Comparison of ENCODE assay signal across 22 cellular contexts in the genomic region with DNA sequence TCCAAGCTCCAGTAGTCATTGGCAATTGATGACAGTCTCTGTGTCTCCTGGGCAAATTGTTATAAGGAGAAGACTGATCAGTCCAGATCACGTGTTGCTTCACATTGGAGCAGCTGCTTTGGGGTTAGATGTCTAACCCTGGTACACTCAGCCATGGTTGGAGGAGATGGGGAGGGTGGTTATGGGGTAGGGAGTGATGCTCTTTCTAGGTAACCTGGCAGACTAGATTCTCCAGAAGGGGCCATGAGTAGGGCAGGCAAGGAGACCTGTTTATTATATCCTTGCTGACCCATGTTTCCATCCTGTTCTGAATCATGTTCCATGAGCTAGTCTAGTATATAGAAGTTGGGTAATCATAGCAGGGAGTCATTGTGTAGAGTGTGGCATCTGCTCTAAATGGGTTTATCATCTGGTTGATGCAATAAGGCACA. TPM values are rescaled to one million over a fixed set of nuclear protein-coding genes. Genes with fewer than 3 reads are reported as not detected.
A peak's percentile ranks its signal among the peaks of the same experiment; 100 is the strongest.
DNase-seq lines count a peak whose midpoint lies in the region; ATAC-seq, FAIRE-seq and TF ChIP-seq lines count a peak whose summit lies in the region.
"Had no signal": no experiment of that assay in that cellular context is flagged by ENCODE, and none has a peak within 500 bp of the region (broad histone marks: within the 10 kb centered on the region; RNA-seq: fewer than 3 reads in every experiment).

No MANE protein-coding gene starts in this region.

- H3K36me3 Mint-ChIP-seq in stimulated activated naive CD8-positive, alpha-beta T cell treated with anti-CD3 and anti-CD28 coated beads, Interleukin-15, Interleukin-2, amounts not matched to agents 100 ng/mL and 50 ng/mL, for 24 hours (ENCODE audit: low read depth) = peaks cover 5% of the 10 kb centered on the region
- H3K36me3 Mint-ChIP-seq in osteocyte (ENCODE audit: unreplicated experiment) = no peaks in the 10 kb centered on the region

- no peak for ATAC-seq in K562
- ATAC-seq: HepG2, lower lobe of right lung, PC-3 had no signal

- H3K27ac ChIP-seq in K562 (ENCODE audit: extremely low read depth, low read depth, low read length) = no peak overlapping the region
- H3K27ac ChIP-seq: hepatocyte, lower lobe of right lung, SK-N-MC had no signal

- peaks cover 0 to 6% of the 10 kb centered on the region in 2 experiments; a peak in 2 of 5 replicates for H3K4me1 ChIP-seq in K562 (replicated peaks in 1 of 2; ENCODE audit: control insufficient read depth in 2 of 2, insufficient read depth in 2 of 2, low read length in 2 of 2)
- H3K4me1 ChIP-seq: lower lobe of right lung had no signal

- H3K27me3 Mint-ChIP-seq in stimulated activated naive CD8-positive, alpha-beta T cell treated with anti-CD3 and anti-CD28 coated beads, Interleukin-15, Interleukin-2, amounts not matched to agents 100 ng/mL and 50 ng/mL, for 24 hours = peaks cover 6% of the 10 kb centered on the region
- peaks cover 52% of the 10 kb centered on the region for H3K27me3 Mint-ChIP-seq in osteocyte (ENCODE audit: unreplicated experiment)
- H3K27me3 Mint-ChIP-seq: B cell had no signal

- peaks cover 58% of the 10 kb centered on the region for H3K4me1 Mint-ChIP-seq in stimulated activated naive CD8-positive, alpha-beta T cell treated with anti-CD3 and anti-CD28 coated beads, Interleukin-15, Interleukin-2, amounts not matched to agents 100 ng/mL and 50 ng/mL, for 24 hours (ENCODE audit: low read depth)
- H3K4me1 Mint-ChIP-seq in osteocyte (ENCODE audit: unreplicated experiment) = no peaks in the 10 kb centered on the region

- TF ChIP-seq RAD21 in K562 (CRISPR knock-in tag; conservative IDR thresholded peaks at IDR 0.05 in 1 of 2, IDR thresholded peaks at IDR 0.05 in 1 of 2) = no peak

- no peak for TF ChIP-seq CTCF in K562 (IDR thresholded peaks at IDR 0.05 in 2 of 3, conservative IDR thresholded peaks at IDR 0.05 in 1 of 3; ENCODE audit: insufficient read depth in 2 of 3, low read depth in 1 of 3, low read length in 3 of 3)
- TF ChIP-seq CTCF in osteocyte (IDR thresholded peaks at IDR 0.05) = no peak

- H4K20me1 ChIP-seq in K562 (replicated peaks; ENCODE audit: control insufficient read depth, insufficient read depth, low read length) = no peaks in the 10 kb centered on the region

- peaks cover 0 to 2% of the 10 kb centered on the region in 2 experiments; a peak in 1 of 5 replicates for H3K27me3 ChIP-seq in K562 (ENCODE audit: control insufficient read depth in 2 of 2, insufficient read depth in 2 of 2, low read length in 2 of 2)

- no TSS peak for BruUV-seq in K562 (replicated peaks; lab: Mats Ljungman, UMichigan)

- intact Hi-C loops in K562 (cut with micrococcal nuclease) = no loop called here

- H3K9ac ChIP-seq in K562 (ENCODE audit: insufficient read depth in 1 of 2, low read depth in 2 of 2, low read length in 2 of 2) = no peak overlapping the region

- no peak overlapping the region for H3K4me2 ChIP-seq in K562 (ENCODE audit: insufficient read depth, low read length)
- H3K4me2 ChIP-seq: hepatocyte had no signal

- H3K9me1 ChIP-seq in K562 (ENCODE audit: control insufficient read depth, insufficient read depth, low read length) = no peaks in the 10 kb centered on the region

- H3K4me3 Mint-ChIP-seq in stimulated activated naive CD8-positive, alpha-beta T cell treated with anti-CD3 and anti-CD28 coated beads, Interleukin-15, Interleukin-2, amounts not matched to agents 100 ng/mL and 50 ng/mL, for 24 hours = no peak overlapping the region
- H3K4me3 Mint-ChIP-seq in osteocyte (ENCODE audit: unreplicated experiment) = no peak overlapping the region
- H3K4me3 Mint-ChIP-seq: B cell, endodermal cell had no signal

- CTCF ChIA-PET in K562 (lab: Yijun Ruan, JAX; ENCODE audit: low intra/inter-chr PET ratio) = no interaction called here

- in situ Hi-C loops in K562 (cut with MboI) = no loop called here

- H3K79me2 ChIP-seq in K562 (ENCODE audit: control insufficient read depth, insufficient read depth, low read length) = no peaks in the 10 kb centered on the region
- H3K79me2 ChIP-seq: hepatocyte had no signal

- WGBS in K562 (ENCODE audit: insufficient coverage, low coverage, missing lambda C conversion rate) = 0% methylated on average over 1 of the region's 1 CpG

- TF ChIP-seq EP300 in K562 (IDR thresholded peaks at IDR 0.05; ENCODE audit: low read length) = no peak

- no peak overlapping the region for H3K4me3 ChIP-seq in K562
- H3K4me3 ChIP-seq: hepatocyte, lower lobe of right lung, SK-N-MC had no signal

- H3K9me3 ChIP-seq in K562 (replicated peaks; ENCODE audit: control insufficient read depth, insufficient read depth, low read depth, low read length) = no peaks in the 10 kb centered on the region; the same call in 1 of the 2 replicates
- H3K9me3 ChIP-seq: lower lobe of right lung had no signal

- no peak overlapping the region for H2AFZ ChIP-seq in K562 (ENCODE audit: low read depth, low read length)
- H2AFZ ChIP-seq: hepatocyte had no signal

- no peak for FAIRE-seq in K562 (lab: Jason Lieb, UNC)
- FAIRE-seq: HepG2 had no signal

- TF ChIP-seq POLR2A in K562 (conservative IDR thresholded peaks at IDR 0.05) = no peak

- DNase-seq in SIG-M5 treated with dmso at 0.1 percent for 504 hours (lab: John Stamatoyannopoulos, UW; ENCODE audit: unreplicated experiment) (peak; percentile 2), SIG-M5 (lab: John Stamatoyannopoulos, UW) (no peak), K562 (ENCODE audit: extremely low read depth in 1 of 4, low spot score in 3 of 4) (no peak), NCI-H446 treated with DMSO at 0.1 percent for 48 hours (lab: John Stamatoyannopoulos, UW) (no peak), osteocyte (ENCODE audit: extremely low spot score, unreplicated experiment) (no peak)
- peak; percentile 63 for DNase-seq in stimulated activated CD4-positive, alpha-beta T cell treated with anti-CD3 and anti-CD28 coated beads, Interleukin-1b, Interleukin-23, amount 100 ng/mL, for 48 hours
- no peak for DNase-seq in stimulated activated CD4-positive, alpha-beta T cell treated with anti-CD3 and anti-CD28 coated beads, Interleukin-4, amount 100 ng/mL, for 4 hours
- DNase-seq: 8988T; activated effector memory CD4-positive, alpha-beta T cell treated with Interleukin-2 at 50 U/mL for 16 hours; DMS79 treated with DMSO at 0.1 percent for 48 hours; endodermal cell; HCEC 1CT; islet precursor cell; lower lobe of right lung; NCI-H748 treated with DMSO at 0.1 percent for 48 hours; nucleus accumbens; PC-3 had no signal

- POLR2A ChIA-PET in K562 (lab: Yijun Ruan, JAX) = interaction anchor here (0.6 kb wide), 1 partner anchor 60 kb away, joined by 3 read pairs; no protein-coding TSS in a partner anchor

- H3K36me3 ChIP-seq in K562 (ENCODE audit: control insufficient read depth, insufficient read depth, low read length) = no peaks in the 10 kb centered on the region
- H3K36me3 ChIP-seq: lower lobe of right lung had no signal

- peak overlapping the region; percentile 74 for H3K27ac Mint-ChIP-seq in stimulated activated naive CD8-positive, alpha-beta T cell treated with anti-CD3 and anti-CD28 coated beads, Interleukin-15, Interleukin-2, amounts not matched to agents 100 ng/mL and 50 ng/mL, for 24 hours
- H3K27ac Mint-ChIP-seq in osteocyte (ENCODE audit: unreplicated experiment) = no peak overlapping the region
- H3K27ac Mint-ChIP-seq: B cell, endodermal cell had no signal

- peaks cover 8% of the 10 kb centered on the region for H3K9me3 Mint-ChIP-seq in stimulated activated naive CD8-positive, alpha-beta T cell treated with anti-CD3 and anti-CD28 coated beads, Interleukin-15, Interleukin-2, amounts not matched to agents 100 ng/mL and 50 ng/mL, for 24 hours
- H3K9me3 Mint-ChIP-seq in osteocyte (ENCODE audit: unreplicated experiment) = no peaks in the 10 kb centered on the region
- H3K9me3 Mint-ChIP-seq: endodermal cell had no signal

TF ChIP-seq in K562, 482 proteins besides CTCF, POLR2A, EP300 and RAD21:
- TF ChIP-seq, protein P1, sequence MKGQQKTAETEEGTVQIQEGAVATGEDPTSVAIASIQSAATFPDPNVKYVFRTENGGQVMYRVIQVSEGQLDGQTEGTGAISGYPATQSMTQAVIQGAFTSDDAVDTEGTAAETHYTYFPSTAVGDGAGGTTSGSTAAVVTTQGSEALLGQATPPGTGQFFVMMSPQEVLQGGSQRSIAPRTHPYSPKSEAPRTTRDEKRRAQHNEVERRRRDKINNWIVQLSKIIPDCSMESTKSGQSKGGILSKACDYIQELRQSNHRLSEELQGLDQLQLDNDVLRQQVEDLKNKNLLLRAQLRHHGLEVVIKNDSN (CRISPR knock-in tag; IDR thresholded peaks at IDR 0.05) = peak; percentile 20; the same call in 1 of the 2 replicates
- TF ChIP-seq TCF3 (CRISPR knock-in tag; IDR thresholded peaks at IDR 0.05) (no peak), FOXA3 (CRISPR knock-in tag; conservative IDR thresholded peaks at IDR 0.05 in 1 of 2, IDR thresholded peaks at IDR 0.05 in 1 of 2) (no peak), BCL6 (CRISPR knock-in tag; IDR thresholded peaks at IDR 0.05) (no peak), ZNF134 (CRISPR knock-in tag; conservative IDR thresholded peaks at IDR 0.05) (no peak), PHF21A (IDR thresholded peaks at IDR 0.05; ENCODE audit: borderline replicate concordance, low read depth) (no peak), HDAC6 (IDR thresholded peaks at IDR 0.05; ENCODE audit: low read depth, low read length) (no peak)

RNA-seq across cellular contexts. Expression of a gene that starts 50.8 kb away (rescaled TPM):
- total RNA-seq in K562 (2011; cell fraction: chromatin; rRNA removed; ENCODE audit: low replicate concordance) = 16.1 and 29.2 TPM in 2 replicates
- total RNA-seq in K562 (2011; cell fraction: nucleolus; rRNA removed) = 6.1 and 8.3 TPM in 2 replicates
- 10.3 and 15.1 TPM in 2 replicates for total RNA-seq in K562 (2011; cell fraction: nucleoplasm; rRNA removed)
- total RNA-seq in K562 (2014; rRNA removed) (0.33 and 2.0 TPM in 2 replicates), K562 (2014; rRNA removed; fragmentation: Illumina TruSeq; extraction: Trizol) (0.55 and 0.96 TPM in 2 replicates), K562 (2015; rRNA removed; fragmentation: Illumina TruSeq; extraction: Trizol) (0.11 and 0.40 TPM in 2 replicates), K562 (2021) (1.7 and 2.0 TPM in 2 replicates), osteocyte (1.6 and 2.6 TPM in 2 replicates)
- polyA plus RNA-seq in K562 (2011; rRNA removed) (3.1 and 3.3 TPM in 2 replicates), K562 (2014; fragmentation: Illumina TruSeq; extraction: Trizol) (0.59 and 0.91 TPM in 2 replicates), K562 (2014; fragmentation: Nextera tagmentation; extraction: Ambion mirVana) (under 1 TPM; 0.06 to 0.11 TPM), K562 (2014; rRNA removed) (0.61 and 0.65 TPM in 2 replicates)
- polyA plus RNA-seq in K562 (2011; cell fraction: cytosol; rRNA removed) = 1.5 and 2.1 TPM in 2 replicates
- 5.2 and 7.8 TPM in 2 replicates for polyA plus RNA-seq in K562 (2011; cell fraction: nucleus; rRNA removed)
- polyA plus RNA-seq in K562 (2012) = 1.0 and 1.2 TPM in 2 replicates
- 9.8 and 11.4 TPM in 2 replicates for polyA minus RNA-seq in K562 (2011; rRNA and poly(A)+ RNA removed)
- polyA minus RNA-seq in K562 (2011; cell fraction: cytosol; rRNA and poly(A)+ RNA removed) = 2.3 and 3.9 TPM in 2 replicates
- 14.8 and 19.3 TPM in 2 replicates for polyA minus RNA-seq in K562 (2011; cell fraction: nucleus; rRNA and poly(A)+ RNA removed)
- total RNA-seq: HepG2 had no signal

Comparison
In these comparisons a context has a peak if more than half of its experiments do, and no peak if none do; other contexts are left out.
1. DNase-seq: peak in SIG-M5 treated with dmso at 0.1 percent for 504 hours (single experiment) and stimulated activated CD4-positive, alpha-beta T cell treated with anti-CD3 and anti-CD28 coated beads, Interleukin-1b, Interleukin-23, amount 100 ng/mL, for 48 hours (single experiment); none in SIG-M5 (single experiment), stimulated activated CD4-positive, alpha-beta T cell treated with anti-CD3 and anti-CD28 coated beads, Interleukin-4, amount 100 ng/mL, for 4 hours (0 of 2), K562 (0 of 4), NCI-H446 treated with DMSO at 0.1 percent for 48 hours (single experiment) and osteocyte (single experiment).